Comparison of ENCODE assay signal across 8 cellular contexts in the genomic region with DNA sequence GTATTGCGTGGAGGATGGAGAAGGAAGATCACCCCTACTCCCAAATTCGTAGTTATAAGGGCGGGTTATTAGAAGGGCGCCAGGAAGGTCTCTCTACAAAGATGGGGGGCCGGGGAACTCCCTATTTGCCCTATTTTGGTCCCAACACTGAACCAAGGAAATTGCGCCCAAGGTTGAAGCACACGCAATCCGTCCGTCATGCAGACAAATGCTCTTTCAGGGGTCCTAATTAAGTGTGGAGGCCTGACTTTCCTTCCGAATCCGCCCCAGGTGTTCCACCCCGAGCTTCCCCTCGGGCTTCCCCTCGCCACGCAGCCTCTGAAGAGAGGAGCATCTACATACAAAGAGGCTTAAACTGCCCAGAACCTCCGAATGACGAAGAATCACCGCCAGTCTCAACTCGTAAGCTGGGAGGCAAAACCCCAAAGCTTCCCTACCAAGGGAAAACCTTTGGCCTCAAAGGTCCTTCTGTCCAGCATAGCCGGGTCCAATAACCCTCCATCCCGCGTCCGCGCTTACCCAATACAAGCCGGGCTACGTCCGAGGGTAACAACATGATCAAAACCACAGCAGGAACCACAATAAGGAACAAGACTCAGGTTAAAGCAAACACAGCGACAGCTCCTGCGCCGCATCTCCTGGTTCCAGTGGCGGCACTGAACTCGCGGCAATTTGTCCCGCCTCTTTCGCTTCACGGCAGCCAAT. TPM values are rescaled to one million over a fixed set of nuclear protein-coding genes. Genes with fewer than 3 reads are reported as not detected.
DNase-seq lines count a peak whose midpoint lies in the region; ATAC-seq and TF ChIP-seq lines count a peak whose summit lies in the region.

A gene (minus strand): TSS at position 658 of the 705 bp plus-strand sequence. CDS start 102 bp downstream, at position 556.

- peaks cover 51% of the 10 kb centered on the region for H3K4me1 ChIP-seq in OCI-LY1 (ENCODE audit: insufficient read depth, low read length, severe bottlenecking)
- peaks cover 13% of the 10 kb centered on the region for H3K4me1 ChIP-seq in mucosa of descending colon (ENCODE audit: low read depth)
- H3K4me1 ChIP-seq in upper lobe of right lung: peaks cover 40% of the 10 kb centered on the region

- peak; percentile 0 for ATAC-seq in GM19395 (IDR thresholded peaks at IDR 0.05; ENCODE audit: unreplicated experiment)
- ATAC-seq in mucosa of descending colon: no peak
- no peak for ATAC-seq in upper lobe of right lung

- peak within 1 kb of the TSS; percentile 95 for H3K4me2 ChIP-seq in OCI-LY1 (ENCODE audit: low read length)

- H3F3A ChIP-seq in OCI-LY1 (ENCODE audit: insufficient read depth, low read length): no peaks in the 10 kb centered on the region

- no peaks in the 10 kb centered on the region for H3K9me2 ChIP-seq in OCI-LY1 (ENCODE audit: low read depth, low read length)

- H3K9ac ChIP-seq in OCI-LY1 (ENCODE audit: low read length): peak within 1 kb of the TSS; percentile 93

- H3K36me3 ChIP-seq in OCI-LY1 (ENCODE audit: insufficient read depth, low read length) (peaks cover 48% of the 10 kb centered on the region), mucosa of descending colon (ENCODE audit: low read depth) (peaks cover 5% of the 10 kb centered on the region), upper lobe of right lung (no peaks in the 10 kb centered on the region)

- intact Hi-C loops in mucosa of descending colon (cut with DNase I, micrococcal nuclease): loop anchor here in 1 of 2 donors (5.0 kb wide), 1 partner anchor 245 kb away; a partner anchor contains a TSS
- intact Hi-C loops in upper lobe of right lung (cut with DNase I): no loop called here

- H2AFZ ChIP-seq in OCI-LY1 (ENCODE audit: low read length): 0 out of 2 replicates have a peak within 1 kb of the TSS, but pooled peaks have one; percentile 29

- H3K9me3 ChIP-seq in OCI-LY1 (ENCODE audit: low read length): no peaks in the 10 kb centered on the region
- H3K9me3 ChIP-seq in mucosa of descending colon: no peaks in the 10 kb centered on the region
- no peaks in the 10 kb centered on the region for H3K9me3 ChIP-seq in upper lobe of right lung

- H3K4me3 ChIP-seq in AG09309 (ENCODE audit: control insufficient read depth, low read depth, low read length): peak within 1 kb of the TSS; percentile 86
- H3K4me3 ChIP-seq in OCI-LY1 (ENCODE audit: low read depth, low read length, poor library complexity, severe bottlenecking): peak within 1 kb of the TSS; percentile 81
- H3K4me3 ChIP-seq in choroid plexus epithelial cell (ENCODE audit: low read depth, low read length): peak within 1 kb of the TSS; percentile 92
- peak within 1 kb of the TSS; percentile 46 for H3K4me3 ChIP-seq in mucosa of descending colon
- H3K4me3 ChIP-seq in upper lobe of right lung: peak within 1 kb of the TSS; percentile 74

- H3K79me2 ChIP-seq in OCI-LY1 (ENCODE audit: insufficient read depth, low read length): peaks cover 85% of the 10 kb centered on the region

- DNase-seq in AG09309 (ENCODE audit: low read depth) (no peak), choroid plexus epithelial cell (ENCODE audit: low read depth) (no peak), mucosa of descending colon (no peak), upper lobe of right lung (no peak), SHP77 treated with DMSO at 0.1 percent for 48 hours (lab: John Stamatoyannopoulos, UW) (no peak), NCI-H2081 treated with DMSO at 0.1 percent for 48 hours (lab: John Stamatoyannopoulos, UW) (no peak)

- H3K27me3 ChIP-seq in OCI-LY1 (ENCODE audit: insufficient read depth, low read length): no peaks in the 10 kb centered on the region
- H3K27me3 ChIP-seq in upper lobe of right lung: no peaks in the 10 kb centered on the region

- TF ChIP-seq CTCF in AG09309 (IDR thresholded peaks at IDR 0.05; ENCODE audit: control insufficient read depth, insufficient read depth, low read depth, low read length, missing control alignments) (no peak), OCI-LY1 (IDR thresholded peaks at IDR 0.05; ENCODE audit: low read length) (no peak), choroid plexus epithelial cell (conservative IDR thresholded peaks at IDR 0.05; ENCODE audit: low read depth, low read length) (no peak), mucosa of descending colon (IDR thresholded peaks at IDR 0.05) (no peak), upper lobe of right lung (IDR thresholded peaks at IDR 0.05) (no peak)

- H3K27ac ChIP-seq in OCI-LY1 (ENCODE audit: low read depth, low read length, poor library complexity, severe bottlenecking) (peak within 1 kb of the TSS; percentile 91), upper lobe of right lung (peak within 1 kb of the TSS; percentile 96)

- H4K20me1 ChIP-seq in OCI-LY1 (ENCODE audit: insufficient read depth, low read length): no peaks in the 10 kb centered on the region

RNA-seq across cellular contexts. Expression of the gene that starts here (rescaled TPM):
- 10 to 100 TPM; 11.1 to 15.8 (median 14.7) TPM for total RNA-seq in mucosa of descending colon
- total RNA-seq in upper lobe of right lung: 15.0 TPM
